1 cellular context compared by ENCODE assay signal in the genomic region with DNA sequence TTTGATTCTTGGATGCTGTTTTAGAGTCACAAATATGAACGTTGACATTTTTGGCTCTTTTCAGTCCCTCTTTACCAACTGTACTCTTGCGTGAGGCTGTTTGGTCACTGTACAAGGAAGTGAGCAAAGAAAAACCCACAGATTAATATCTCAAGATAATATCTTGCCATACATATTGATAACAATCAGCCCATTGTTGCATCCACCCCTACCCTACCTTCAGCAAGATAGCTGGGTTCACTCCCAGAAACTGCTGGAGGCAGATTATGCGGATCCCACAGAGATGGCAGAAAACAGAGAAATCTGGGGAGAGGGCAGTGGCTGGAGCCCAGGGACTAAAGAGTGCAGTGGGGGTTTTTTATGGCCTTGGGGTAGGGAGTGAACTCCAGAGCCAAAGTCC.
TF ChIP-seq lines count a peak whose summit lies in the region.

No MANE protein-coding gene starts in this region.

TF ChIP-seq in IMR-90, 13 proteins besides CTCF, POLR2A, EP300 and RAD21:
- TF ChIP-seq NFE2L2 (IDR thresholded peaks at IDR 0.05; ENCODE audit: low read depth, low read length) (no peak), BHLHE40 (IDR thresholded peaks at IDR 0.05; ENCODE audit: low read depth, low read length) (no peak), ELK1 (IDR thresholded peaks at IDR 0.05; ENCODE audit: borderline replicate concordance, low read depth, low read length) (no peak), FOS (IDR thresholded peaks at IDR 0.05; ENCODE audit: low read depth, low read length) (no peak), CEBPB (IDR thresholded peaks at IDR 0.05; ENCODE audit: low read depth, low read length) (no peak), SMC3 (IDR thresholded peaks at IDR 0.05; ENCODE audit: low read depth, low read length) (no peak), RCOR1 (IDR thresholded peaks at IDR 0.05; ENCODE audit: insufficient replicate concordance, low read length) (no peak), RFX5 (IDR thresholded peaks at IDR 0.05; ENCODE audit: low read depth, low read length) (no peak), MXI1 (IDR thresholded peaks at IDR 0.05; ENCODE audit: borderline replicate concordance, low read depth, low read length) (no peak), MAFK (IDR thresholded peaks at IDR 0.05; ENCODE audit: low read depth, low read length) (no peak)
